Comparison of ENCODE assay signal across 8 cellular contexts in the genomic region with DNA sequence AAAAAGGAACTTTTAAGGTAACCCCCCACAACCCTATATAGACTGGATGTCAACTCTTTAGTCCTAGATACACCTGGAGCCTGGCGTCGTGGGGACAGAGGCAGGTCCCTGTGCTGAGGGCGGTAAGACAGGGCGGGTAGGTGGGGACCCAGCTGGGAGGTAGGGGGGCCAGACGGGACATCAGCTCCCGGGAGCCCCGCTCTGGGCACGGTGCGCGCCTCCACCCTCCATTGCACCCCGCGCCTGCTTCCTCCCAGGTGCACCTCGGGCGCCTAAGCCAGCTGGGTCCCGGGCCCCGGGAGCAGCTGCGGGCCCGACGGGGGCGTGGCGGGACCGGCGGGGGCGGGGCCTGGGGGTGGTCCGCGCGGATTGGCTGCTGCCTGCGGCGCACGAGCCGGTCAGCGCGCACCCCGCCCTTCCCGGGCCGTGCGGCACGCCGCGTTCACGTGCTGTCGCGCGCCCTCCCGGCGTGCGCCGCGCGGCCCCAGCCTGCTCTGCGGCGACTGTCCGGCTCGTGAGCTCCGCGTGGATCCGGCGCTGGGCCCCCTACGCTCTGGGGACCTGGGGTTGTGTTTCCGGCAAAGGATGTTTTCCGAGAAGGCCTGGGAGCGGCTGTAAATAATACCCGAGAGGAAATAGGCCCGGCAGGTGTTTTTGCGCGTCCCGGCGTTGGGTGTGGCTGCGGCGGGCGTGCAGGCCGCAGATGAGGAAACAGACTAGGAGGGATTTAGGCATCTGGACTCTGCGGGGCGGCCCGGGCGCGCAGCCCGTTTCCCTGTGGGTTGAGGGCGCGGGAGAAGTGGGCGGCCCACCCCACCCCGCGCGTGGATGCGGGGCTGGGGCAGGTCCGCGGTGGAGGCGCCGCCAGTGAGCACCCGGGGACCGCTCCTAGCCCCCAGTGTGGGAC. TPM values are rescaled to one million over a fixed set of nuclear protein-coding genes. Genes with fewer than 3 reads are reported as not detected.
A peak's percentile ranks its signal among the peaks of the same experiment; 100 is the strongest.
DNase-seq lines count a peak whose midpoint lies in the region; ATAC-seq and TF ChIP-seq lines count a peak whose summit lies in the region.

No MANE protein-coding gene starts in this region.

- H3K4me1 ChIP-seq in PC-9 (replicated peaks; ENCODE audit: insufficient read depth) (peaks cover 5% of the 10 kb centered on the region; the same call in 1 of the 2 replicates), esophagus squamous epithelium (peaks cover 16 to 55% (median 30%) of the 10 kb centered on the region in 3 donors)

- H3K36me3 ChIP-seq in PC-9 (ENCODE audit: low read depth) (0 out of 2 replicates have a peak, but pooled peaks cover 4% of the 10 kb centered on the region), esophagus squamous epithelium (peaks cover 0 to 18% (median 0%) of the 10 kb centered on the region in 3 donors)

- peak overlapping the region; percentile 65 for H2AFZ ChIP-seq in PC-9

- intact Hi-C loops in PC-9 (cut with micrococcal nuclease; ENCODE audit: unreplicated experiment) (no loop called here), esophagus squamous epithelium (cut with DNase I) (no loop called here)

- H4K20me1 ChIP-seq in PC-9 (ENCODE audit: insufficient read depth), result peaks cover 4% of the 10 kb centered on the region; the same call in 1 of the 2 replicates

- peaks cover 11% of the 10 kb centered on the region; the same call in 1 of the 2 replicates for H3F3A ChIP-seq in PC-9 (ENCODE audit: insufficient read depth, low read depth)

- H3K4me2 ChIP-seq in PC-9, result peak overlapping the region; percentile 90

- H3K9me3 ChIP-seq in PC-9 (ENCODE audit: insufficient read depth, low read depth) (no peaks in the 10 kb centered on the region), esophagus squamous epithelium (no peaks in the 10 kb centered on the region)

- POLR2A ChIA-PET in PC-9 (lab: Charles Lee; ENCODE audit: unreplicated experiment), result interaction anchor here (0.5 to 0.6 kb wide), 2 partner anchors 18 to 28 kb away, joined by 3 to 17 read pairs; no protein-coding TSS in a partner anchor
- POLR2A ChIA-PET in naive thymus-derived CD8-positive, alpha-beta T cell (lab: Charles Lee), result interaction anchor here (0.8 to 2.9 kb wide), 18 partner anchors 9 to 246 kb away, joined by 3 to 65 read pairs (median 5); a partner anchor contains a TSS

- H3K4me3 Mint-ChIP-seq in activated T-cell treated with anti-CD3 and anti-CD28 coated beads, Interleukin-2, amount 50 U/mL, for 4 hours, result peak overlapping the region; percentile 96
- peak overlapping the region; percentile 87 to 94 (median 92) for H3K4me3 Mint-ChIP-seq in naive thymus-derived CD8-positive, alpha-beta T cell
- H3K4me3 Mint-ChIP-seq in stimulated activated memory B cell treated with anti-CD40 and anti-IgM and Interleukin-4, amounts not matched to agents 10 μg/mL and 1 μg/mL and 100 μg/mL, for 72 hours, result peak overlapping the region; percentile 94

- CTCF ChIA-PET in PC-9 (lab: Charles Lee), result interaction anchor here (1.2 kb wide), 1 partner anchor 238 kb away, joined by 4 read pairs; no protein-coding TSS in a partner anchor

- no peaks in the 10 kb centered on the region for H3K9me3 Mint-ChIP-seq in activated T-cell treated with anti-CD3 and anti-CD28 coated beads, Interleukin-2, amount 50 U/mL, for 4 hours
- no peaks in the 10 kb centered on the region for H3K9me3 Mint-ChIP-seq in naive thymus-derived CD8-positive, alpha-beta T cell
- H3K9me3 Mint-ChIP-seq in stimulated activated memory B cell treated with anti-CD40 and anti-IgM and Interleukin-4, amounts not matched to agents 10 μg/mL and 1 μg/mL and 100 μg/mL, for 72 hours, result no peaks in the 10 kb centered on the region

- peaks cover 39% of the 10 kb centered on the region for H3K79me2 ChIP-seq in PC-9 (ENCODE audit: low read depth)

- WGBS in esophagus squamous epithelium, 2 donors, result 0 to 57% methylated on average over 7 to 21 of the region's 91 CpGs

- DNase-seq in COLO829 (ENCODE audit: low spot score) (peak; percentile 57), HPDE6-E6E7 (ENCODE audit: extremely low spot score) (peak; percentile 63), PC-9 (peak; percentile 57 to 85), esophagus squamous epithelium (lab: John Stamatoyannopoulos, UW) (peak; percentile 47)
- DNase-seq in activated T-cell treated with anti-CD3 and anti-CD28 coated beads, Interleukin-2, amount 50 U/mL, for 4 hours, result peak; percentile 91
- DNase-seq in naive thymus-derived CD8-positive, alpha-beta T cell, result peak; percentile 85 to 94 (median 92)

- peak overlapping the region; percentile 84 for H3K4me3 ChIP-seq in PC-9
- H3K4me3 ChIP-seq in esophagus squamous epithelium, result peak overlapping the region; percentile 58 to 88 (median 72)

- no peaks in the 10 kb centered on the region for H3K9me2 ChIP-seq in PC-9 (ENCODE audit: insufficient read depth)

- H3K27me3 Mint-ChIP-seq in activated T-cell treated with anti-CD3 and anti-CD28 coated beads, Interleukin-2, amount 50 U/mL, for 4 hours (ENCODE audit: low read depth), result no peaks in the 10 kb centered on the region
- no peaks in the 10 kb centered on the region for H3K27me3 Mint-ChIP-seq in naive thymus-derived CD8-positive, alpha-beta T cell
- no peaks in the 10 kb centered on the region for H3K27me3 Mint-ChIP-seq in stimulated activated memory B cell treated with anti-CD40 and anti-IgM and Interleukin-4, amounts not matched to agents 10 μg/mL and 1 μg/mL and 100 μg/mL, for 72 hours

- TF ChIP-seq POLR2A in esophagus squamous epithelium (IDR thresholded peaks at IDR 0.05), result peak in 3 of 4 donors; percentile 27 to 79 (median 60)

- peak; percentile 96 for ATAC-seq in GM19467 (IDR thresholded peaks at IDR 0.05; ENCODE audit: unreplicated experiment)
- ATAC-seq in activated T-cell treated with anti-CD3 and anti-CD28 coated beads, Interleukin-2, amount 50 U/mL, for 4 hours, result peak; percentile 98 to 99
- ATAC-seq in naive thymus-derived CD8-positive, alpha-beta T cell, result peak; percentile 85 to 93
- peak; percentile 98 for ATAC-seq in stimulated activated memory B cell treated with anti-CD40 and anti-IgM and Interleukin-4, amounts not matched to agents 10 μg/mL and 1 μg/mL and 100 μg/mL, for 72 hours

- H3K27me3 ChIP-seq in PC-9 (ENCODE audit: insufficient read depth, low read depth) (no peaks in the 10 kb centered on the region), esophagus squamous epithelium (no peaks in the 10 kb centered on the region)

- peaks cover 14% of the 10 kb centered on the region for H3K36me3 Mint-ChIP-seq in activated T-cell treated with anti-CD3 and anti-CD28 coated beads, Interleukin-2, amount 50 U/mL, for 4 hours (ENCODE audit: insufficient read depth)
- H3K36me3 Mint-ChIP-seq in naive thymus-derived CD8-positive, alpha-beta T cell, result peaks cover 0 to 29% (median 0%) of the 10 kb centered on the region in 3 donors
- H3K36me3 Mint-ChIP-seq in stimulated activated memory B cell treated with anti-CD40 and anti-IgM and Interleukin-4, amounts not matched to agents 10 μg/mL and 1 μg/mL and 100 μg/mL, for 72 hours, result peaks cover 6% of the 10 kb centered on the region

- TF ChIP-seq CTCF in PC-9 (conservative IDR thresholded peaks at IDR 0.05) (no peak), esophagus squamous epithelium (IDR thresholded peaks at IDR 0.05) (peak in 3 of 6 experiments; percentile 5 to 32 (median 9))

- TSS peak; percentile 57 for BruUV-seq in PC-9 (replicated peaks; lab: Mats Ljungman, UMichigan)

- peak overlapping the region; percentile 93 to 99 (median 97) for H3K27ac Mint-ChIP-seq in naive thymus-derived CD8-positive, alpha-beta T cell
- H3K27ac Mint-ChIP-seq in stimulated activated memory B cell treated with anti-CD40 and anti-IgM and Interleukin-4, amounts not matched to agents 10 μg/mL and 1 μg/mL and 100 μg/mL, for 72 hours, result peak overlapping the region; percentile 94

- H3K27ac ChIP-seq in PC-9 (peak overlapping the region; percentile 71), esophagus squamous epithelium (peak overlapping the region; percentile 84 to 97 (median 90))

- peaks cover 45% of the 10 kb centered on the region for H3K4me1 Mint-ChIP-seq in activated T-cell treated with anti-CD3 and anti-CD28 coated beads, Interleukin-2, amount 50 U/mL, for 4 hours (ENCODE audit: low read depth)
- peaks cover 30 to 56% (median 50%) of the 10 kb centered on the region in 4 donors for H3K4me1 Mint-ChIP-seq in naive thymus-derived CD8-positive, alpha-beta T cell
- peaks cover 52% of the 10 kb centered on the region for H3K4me1 Mint-ChIP-seq in stimulated activated memory B cell treated with anti-CD40 and anti-IgM and Interleukin-4, amounts not matched to agents 10 μg/mL and 1 μg/mL and 100 μg/mL, for 72 hours

RNA-seq across cellular contexts. Expression of a gene that starts 39.1 kb away (rescaled TPM):
- total RNA-seq in PC-9 (2021) (37.8 and 54.7 TPM in 2 replicates), esophagus squamous epithelium (10 to 100 TPM; 17.1 to 37.8 (median 26.2) TPM)
- total RNA-seq in activated T-cell treated with anti-CD3 and anti-CD28 coated beads, Interleukin-2, amount 50 U/mL, for 4 hours, result 10 to 100 TPM; 60.5 to 77.0 (median 68.8) TPM
- 10 to 100 TPM; 75.0 to 79.4 TPM for total RNA-seq in naive thymus-derived CD8-positive, alpha-beta T cell
- polyA plus RNA-seq in naive thymus-derived CD8-positive, alpha-beta T cell, result 1 to 10 TPM; 1.6 to 7.1 (median 4.8) TPM

Comparison
In these comparisons a context has a peak if more than half of its experiments do, and no peak if none do; other contexts are left out.
1. Peak in every context shown above with its lines: DNase-seq, ATAC-seq, H3K4me3 ChIP-seq and H3K27ac ChIP-seq.